ENCODE assay signal across 1 cellular context in the genomic region with DNA sequence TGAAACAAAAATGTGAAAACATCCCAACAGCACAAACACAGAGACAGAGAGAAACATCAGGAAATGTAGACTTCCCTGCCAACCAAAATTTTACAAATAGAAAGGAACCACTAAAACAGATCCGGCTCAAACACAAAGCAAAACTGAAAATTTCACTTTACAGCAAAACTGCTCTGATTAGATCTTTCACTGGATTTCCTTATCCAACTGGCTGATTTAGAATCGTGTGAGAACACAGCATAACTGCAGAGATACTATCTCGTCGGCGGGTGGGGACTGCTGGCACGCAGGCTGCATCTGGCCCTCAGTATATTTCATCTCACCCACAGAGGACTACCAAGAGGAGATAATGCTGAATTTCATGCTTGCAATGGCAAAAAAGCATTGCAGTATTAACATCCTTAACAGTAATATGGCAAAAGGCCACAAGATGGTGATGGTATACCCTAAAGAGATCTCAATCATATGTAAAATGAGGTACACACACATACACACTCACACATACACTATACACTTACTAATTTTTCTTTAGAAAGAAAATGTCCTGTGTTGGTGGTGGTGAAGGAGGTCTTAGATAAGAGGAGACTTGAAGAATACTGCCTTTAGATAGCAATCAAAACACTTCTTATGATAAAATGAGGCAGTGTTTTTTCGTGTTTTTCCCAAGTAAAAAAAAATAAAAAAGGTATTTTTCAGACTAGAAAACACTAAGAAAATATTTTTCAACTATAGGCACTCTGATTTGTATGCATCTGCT.
A peak's percentile ranks its signal among the peaks of the same experiment; 100 is the strongest.
TF ChIP-seq lines count a peak whose summit lies in the region.

No MANE protein-coding gene starts in this region.

TF ChIP-seq in HepG2, 621 proteins besides CTCF, POLR2A, EP300 and RAD21 (continued from another document and continues in another):
- TF ChIP-seq HMGXB3 (CRISPR knock-in tag; IDR thresholded peaks at IDR 0.05; ENCODE audit: borderline replicate concordance) (no peak), ZNF646 (CRISPR knock-in tag; IDR thresholded peaks at IDR 0.05) (peak; percentile 81; the same call in 1 of the 2 replicates), ZNF33A (CRISPR knock-in tag; IDR thresholded peaks at IDR 0.05; ENCODE audit: borderline replicate concordance) (no peak), ZFP62 (CRISPR knock-in tag; IDR thresholded peaks at IDR 0.05) (no peak), HMGXB4 (CRISPR knock-in tag; IDR thresholded peaks at IDR 0.05; ENCODE audit: borderline replicate concordance in 1 of 2, low read depth in 1 of 2) (0 out of 4 replicates have a peak, but pooled peaks have one; percentile 39 to 40), ZNF512 (CRISPR knock-in tag; IDR thresholded peaks at IDR 0.05) (peak; percentile 49; the same call in 1 of the 2 replicates), TSC22D2 (CRISPR knock-in tag; IDR thresholded peaks at IDR 0.05; ENCODE audit: borderline replicate concordance) (no peak), TBX2 (CRISPR knock-in tag; IDR thresholded peaks at IDR 0.05; ENCODE audit: borderline replicate concordance) (no peak), SP1 (IDR thresholded peaks at IDR 0.05) (no peak), SP1 (CRISPR knock-in tag; IDR thresholded peaks at IDR 0.05) (no peak), ZNF839 (CRISPR knock-in tag; IDR thresholded peaks at IDR 0.05; ENCODE audit: borderline replicate concordance) (no peak), SMARCE1 (IDR thresholded peaks at IDR 0.05; ENCODE audit: borderline replicate concordance) (no peak), XRCC5 (optimal IDR thresholded peaks at IDR 0.05; ENCODE audit: low read length) (no peak), LCORL (IDR thresholded peaks at IDR 0.05) (no peak), LCORL (CRISPR knock-in tag; IDR thresholded peaks at IDR 0.05) (no peak), KAT7 (CRISPR knock-in tag; IDR thresholded peaks at IDR 0.05; ENCODE audit: borderline replicate concordance) (no peak), FOXP1 (IDR thresholded peaks at IDR 0.05) (no peak), FOXP1 (CRISPR knock-in tag; IDR thresholded peaks at IDR 0.05) (no peak), HNF4A (CRISPR knock-in tag; IDR thresholded peaks at IDR 0.05) (0 out of 2 replicates have a peak, but pooled peaks have one; percentile 13), ZHX2 (IDR thresholded peaks at IDR 0.05; ENCODE audit: low read depth) (no peak), ZHX2 (CRISPR knock-in tag; IDR thresholded peaks at IDR 0.05; ENCODE audit: borderline replicate concordance) (no peak)
- TF ChIP-seq, protein P1, sequence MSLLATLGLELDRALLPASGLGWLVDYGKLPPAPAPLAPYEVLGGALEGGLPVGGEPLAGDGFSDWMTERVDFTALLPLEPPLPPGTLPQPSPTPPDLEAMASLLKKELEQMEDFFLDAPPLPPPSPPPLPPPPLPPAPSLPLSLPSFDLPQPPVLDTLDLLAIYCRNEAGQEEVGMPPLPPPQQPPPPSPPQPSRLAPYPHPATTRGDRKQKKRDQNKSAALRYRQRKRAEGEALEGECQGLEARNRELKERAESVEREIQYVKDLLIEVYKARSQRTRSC (CRISPR knock-in tag; IDR thresholded peaks at IDR 0.05; ENCODE audit: low read depth) = no peak
- TF ChIP-seq, protein P2, sequence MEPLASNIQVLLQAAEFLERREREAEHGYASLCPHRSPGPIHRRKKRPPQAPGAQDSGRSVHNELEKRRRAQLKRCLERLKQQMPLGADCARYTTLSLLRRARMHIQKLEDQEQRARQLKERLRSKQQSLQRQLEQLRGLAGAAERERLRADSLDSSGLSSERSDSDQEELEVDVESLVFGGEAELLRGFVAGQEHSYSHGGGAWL (CRISPR knock-in tag; IDR thresholded peaks at IDR 0.05) = no peak
- TF ChIP-seq, protein P3, sequence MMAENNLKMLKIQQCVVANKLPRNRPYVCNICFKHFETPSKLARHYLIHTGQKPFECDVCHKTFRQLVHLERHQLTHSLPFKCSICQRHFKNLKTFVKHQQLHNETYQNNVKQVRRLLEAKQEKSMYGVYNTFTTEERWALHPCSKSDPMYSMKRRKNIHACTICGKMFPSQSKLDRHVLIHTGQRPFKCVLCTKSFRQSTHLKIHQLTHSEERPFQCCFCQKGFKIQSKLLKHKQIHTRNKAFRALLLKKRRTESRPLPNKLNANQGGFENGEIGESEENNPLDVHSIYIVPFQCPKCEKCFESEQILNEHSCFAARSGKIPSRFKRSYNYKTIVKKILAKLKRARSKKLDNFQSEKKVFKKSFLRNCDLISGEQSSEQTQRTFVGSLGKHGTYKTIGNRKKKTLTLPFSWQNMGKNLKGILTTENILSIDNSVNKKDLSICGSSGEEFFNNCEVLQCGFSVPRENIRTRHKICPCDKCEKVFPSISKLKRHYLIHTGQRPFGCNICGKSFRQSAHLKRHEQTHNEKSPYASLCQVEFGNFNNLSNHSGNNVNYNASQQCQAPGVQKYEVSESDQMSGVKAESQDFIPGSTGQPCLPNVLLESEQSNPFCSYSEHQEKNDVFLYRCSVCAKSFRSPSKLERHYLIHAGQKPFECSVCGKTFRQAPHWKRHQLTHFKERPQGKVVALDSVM (CRISPR knock-in tag; IDR thresholded peaks at IDR 0.05) = no peak
